Comparison of ENCODE assay signal across 10 cellular contexts in the genomic region with DNA sequence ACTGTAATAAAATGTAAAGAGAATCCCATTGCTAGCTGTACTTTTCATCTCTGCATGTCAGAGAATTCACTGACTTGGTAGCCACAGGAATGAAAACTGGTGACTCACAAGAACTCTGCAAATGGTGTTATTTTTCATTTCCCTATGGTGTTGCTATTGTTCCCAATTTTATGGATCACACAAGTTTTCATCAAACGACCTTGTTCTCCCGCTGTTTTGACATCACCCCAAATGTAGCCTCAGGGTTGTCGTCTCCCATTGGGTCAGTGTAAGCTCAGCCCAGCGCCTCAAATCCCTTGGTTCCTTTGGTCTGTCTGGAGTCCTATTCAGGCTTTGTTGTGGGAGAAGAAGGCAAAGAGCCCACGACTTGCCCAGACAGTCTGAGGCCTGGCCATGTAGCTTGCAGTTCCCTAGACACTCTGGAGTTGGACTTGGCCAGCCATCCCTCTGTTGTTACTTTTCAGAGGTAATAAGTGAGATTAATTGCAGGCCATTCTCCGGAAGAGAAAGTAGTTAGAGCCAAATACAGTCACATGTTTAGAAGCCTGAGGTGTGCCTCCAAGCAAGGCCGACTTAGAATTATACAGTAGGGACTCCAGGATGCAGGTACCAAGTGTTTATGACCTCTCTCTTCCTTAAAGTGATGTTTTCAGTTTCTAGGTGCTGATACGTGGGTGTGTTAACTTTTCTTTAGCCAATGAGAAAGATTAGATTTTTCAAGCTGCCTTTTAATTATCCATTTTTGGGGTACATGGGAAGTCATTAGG.
DNase-seq lines count a peak whose midpoint lies in the region; ATAC-seq and TF ChIP-seq lines count a peak whose summit lies in the region.
"Had no signal": no experiment of that assay in that cellular context is flagged by ENCODE, and none has a peak within 500 bp of the region (broad histone marks: within the 10 kb centered on the region; RNA-seq: fewer than 3 reads in every experiment).

No MANE protein-coding gene starts in this region.

- no peak overlapping the region for H3K4me3 Mint-ChIP-seq in stimulated activated naive B cell treated with anti-CD40 and anti-IgM and Interleukin-4, amounts not matched to agents 10 μg/mL and 1 μg/mL and 100 μg/mL, for 72 hours

- peaks cover 28 to 33% of the 10 kb centered on the region in 2 donors for H3K36me3 Mint-ChIP-seq in stimulated activated naive B cell treated with anti-CD40 and anti-IgM and Interleukin-4, amounts not matched to agents 10 μg/mL and 1 μg/mL and 100 μg/mL, for 72 hours

- H3K27ac ChIP-seq in SK-N-SH (ENCODE audit: low read depth in 2 of 2, low read length in 1 of 2), result peak overlapping the region; percentile 71 to 85
- H3K27ac ChIP-seq in rectal smooth muscle tissue (ENCODE audit: low read depth, low read length), result peak overlapping the region; percentile 68

- no peak overlapping the region for H3K27ac Mint-ChIP-seq in stimulated activated naive B cell treated with anti-CD40 and anti-IgM and Interleukin-4, amounts not matched to agents 10 μg/mL and 1 μg/mL and 100 μg/mL, for 72 hours

- H3K4me3 ChIP-seq in SK-N-SH (ENCODE audit: low read depth in 2 of 2, low read length in 1 of 2), result no peak overlapping the region
- no peak overlapping the region for H3K4me3 ChIP-seq in foreskin fibroblast (ENCODE audit: low read depth in 1 of 2, low read length in 2 of 2)
- H3K4me3 ChIP-seq in rectal smooth muscle tissue (ENCODE audit: low read length), result no peak overlapping the region

- H3K27me3 Mint-ChIP-seq in stimulated activated naive B cell treated with anti-CD40 and anti-IgM and Interleukin-4, amounts not matched to agents 10 μg/mL and 1 μg/mL and 100 μg/mL, for 72 hours, result no peaks in the 10 kb centered on the region

- no peak for ATAC-seq in stimulated activated naive B cell treated with anti-CD40 and anti-IgM and Interleukin-4, amounts not matched to agents 10 μg/mL and 1 μg/mL and 100 μg/mL, for 72 hours (replicated peaks)
- no peak for ATAC-seq in GM18511 (IDR thresholded peaks at IDR 0.05; ENCODE audit: unreplicated experiment)

- H3K9ac ChIP-seq in SK-N-SH, result peak overlapping the region; percentile 42; the same call in 1 of the 2 replicates
- no peak overlapping the region for H3K9ac ChIP-seq in rectal smooth muscle tissue (ENCODE audit: low read length)

- H2AFZ ChIP-seq in SK-N-SH (ENCODE audit: low read depth), result peak overlapping the region; percentile 6; the same call in 1 of the 2 replicates

- H3K4me1 ChIP-seq in SK-N-SH (ENCODE audit: control insufficient read depth in 1 of 2, insufficient read depth in 2 of 2, low read depth in 1 of 2, low read length in 1 of 2) (peaks cover 4 to 33% of the 10 kb centered on the region in 2 experiments), rectal smooth muscle tissue (ENCODE audit: control insufficient read depth, insufficient read depth, low read length) (peaks cover 27% of the 10 kb centered on the region)

- H3K9me2 ChIP-seq in SK-N-SH, result no peaks in the 10 kb centered on the region

- CTCF ChIA-PET in SK-N-SH (lab: Yijun Ruan, JAX), result interaction anchor here (1.1 to 1.2 kb wide), 2 partner anchors 15 to 113 kb away, joined by 3 read pairs; no protein-coding TSS in a partner anchor

- peaks cover 15% of the 10 kb centered on the region for H3F3A ChIP-seq in SK-N-SH (replicated peaks; ENCODE audit: insufficient read depth)

- H3K27me3 ChIP-seq in SK-N-SH (ENCODE audit: insufficient read depth) (no peaks in the 10 kb centered on the region), rectal smooth muscle tissue (ENCODE audit: control insufficient read depth, insufficient read depth, low read length) (no peaks in the 10 kb centered on the region)

- H3K4me2 ChIP-seq in SK-N-SH, result peak overlapping the region; percentile 45; the same call in 1 of the 2 replicates

- WGBS in SK-N-SH (ENCODE audit: low lambda C conversion rate), result 82% methylated on average over 7 of the region's 8 CpGs

- POLR2A ChIA-PET in SK-N-SH (lab: Yijun Ruan, JAX), result no interaction called here

- H3K9me3 ChIP-seq in SK-N-SH, result no peaks in the 10 kb centered on the region

- TF ChIP-seq RAD21 in SK-N-SH (IDR thresholded peaks at IDR 0.05; ENCODE audit: low read length), result no peak

- peaks cover 9 to 21% of the 10 kb centered on the region in 2 donors for H3K4me1 Mint-ChIP-seq in stimulated activated naive B cell treated with anti-CD40 and anti-IgM and Interleukin-4, amounts not matched to agents 10 μg/mL and 1 μg/mL and 100 μg/mL, for 72 hours

- H3K9me3 Mint-ChIP-seq in stimulated activated naive B cell treated with anti-CD40 and anti-IgM and Interleukin-4, amounts not matched to agents 10 μg/mL and 1 μg/mL and 100 μg/mL, for 72 hours, result no peaks in the 10 kb centered on the region

- H3K79me2 ChIP-seq in SK-N-SH (ENCODE audit: insufficient read depth), result no peaks in the 10 kb centered on the region

- H3K36me3 ChIP-seq in SK-N-SH (replicated peaks in 1 of 2; ENCODE audit: control insufficient read depth in 1 of 2, insufficient read depth in 2 of 2, low read length in 1 of 2) (peaks cover 11 to 24% of the 10 kb centered on the region in 2 experiments), rectal smooth muscle tissue (ENCODE audit: control insufficient read depth, insufficient read depth, low read length) (no peaks in the 10 kb centered on the region)

- peak; percentile 89 for DNase-seq in EH (ENCODE audit: low read depth)
- no peak for DNase-seq in SK-N-SH
- DNase-seq in foreskin fibroblast, result peak; percentile 63 to 82
- no peak for DNase-seq in central memory CD4-positive, alpha-beta T cell
- DNase-seq in stimulated activated naive B cell treated with anti-CD40 and anti-IgM and Interleukin-4, amounts not matched to agents 10 μg/mL and 1 μg/mL and 100 μg/mL, for 72 hours, result no peak
- DNase-seq in COLO668 (lab: John Stamatoyannopoulos, UW; ENCODE audit: unreplicated experiment), result no peak
- DNase-seq: activated effector memory CD4-positive, alpha-beta T cell treated with Interleukin-2 at 50 U/mL for 16 hours; glutamatergic neuron had no signal

- peak in 1 of 2 experiments; percentile 36; a peak in 1 of 4 replicates for TF ChIP-seq EP300 in SK-N-SH (IDR thresholded peaks at IDR 0.05; ENCODE audit: borderline replicate concordance in 1 of 2, low read depth in 1 of 2, low read length in 1 of 2)

- H4K20me1 ChIP-seq in SK-N-SH (ENCODE audit: insufficient read depth), result no peaks in the 10 kb centered on the region

- TF ChIP-seq CTCF in SK-N-SH (IDR thresholded peaks at IDR 0.05), result no peak
- no peak for TF ChIP-seq CTCF in foreskin fibroblast (IDR thresholded peaks at IDR 0.05; ENCODE audit: low read depth, low read length)

TF ChIP-seq in SK-N-SH, 30 proteins besides CTCF, POLR2A, EP300 and RAD21:
- peak; percentile 79; the same call in 1 of the 2 replicates for TF ChIP-seq FOSL2 (IDR thresholded peaks at IDR 0.05; ENCODE audit: borderline replicate concordance, low read depth)
- peak; percentile 20; the same call in 1 of the 2 replicates for TF ChIP-seq SIN3A (IDR thresholded peaks at IDR 0.05; ENCODE audit: borderline replicate concordance, low read depth, low read length)
- TF ChIP-seq EZH2phosphoT487 (IDR thresholded peaks at IDR 0.05; ENCODE audit: borderline replicate concordance, low read depth), result no peak
- no peak for TF ChIP-seq FOXJ3 (CRISPR knock-in tag; IDR thresholded peaks at IDR 0.05)
- TF ChIP-seq JUND (IDR thresholded peaks at IDR 0.05), result peak; percentile 51; the same call in 1 of the 2 replicates
- TF ChIP-seq RXRA (IDR thresholded peaks at IDR 0.05; ENCODE audit: borderline replicate concordance, low read depth), result no peak
- TF ChIP-seq, protein P1, sequence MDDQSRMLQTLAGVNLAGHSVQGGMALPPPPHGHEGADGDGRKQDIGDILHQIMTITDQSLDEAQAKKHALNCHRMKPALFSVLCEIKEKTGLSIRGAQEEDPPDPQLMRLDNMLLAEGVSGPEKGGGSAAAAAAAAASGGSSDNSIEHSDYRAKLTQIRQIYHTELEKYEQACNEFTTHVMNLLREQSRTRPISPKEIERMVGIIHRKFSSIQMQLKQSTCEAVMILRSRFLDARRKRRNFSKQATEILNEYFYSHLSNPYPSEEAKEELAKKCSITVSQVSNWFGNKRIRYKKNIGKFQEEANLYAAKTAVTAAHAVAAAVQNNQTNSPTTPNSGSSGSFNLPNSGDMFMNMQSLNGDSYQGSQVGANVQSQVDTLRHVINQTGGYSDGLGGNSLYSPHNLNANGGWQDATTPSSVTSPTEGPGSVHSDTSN (IDR thresholded peaks at IDR 0.05), result peak; percentile 56
- peak; percentile 63 for TF ChIP-seq TCF12 (IDR thresholded peaks at IDR 0.05)
- no peak; the same call in 1 of the 2 replicates for TF ChIP-seq NFIC (IDR thresholded peaks at IDR 0.05; ENCODE audit: borderline replicate concordance)
- TF ChIP-seq POLR2AphosphoS5 (IDR thresholded peaks at IDR 0.05; ENCODE audit: low read depth, low read length), result peak; percentile 41; the same call in 1 of the 2 replicates
- TF ChIP-seq TAF1 (IDR thresholded peaks at IDR 0.05; ENCODE audit: borderline replicate concordance, low read depth, low read length), result no peak

Comparison
In these comparisons a context has a peak if more than half of its experiments do, and no peak if none do; other contexts are left out.
1. DNase-seq: peak in EH (single experiment) and foreskin fibroblast (2 of 2); none in SK-N-SH (single experiment), central memory CD4-positive, alpha-beta T cell (single experiment), stimulated activated naive B cell treated with anti-CD40 and anti-IgM and Interleukin-4, amounts not matched to agents 10 μg/mL and 1 μg/mL and 100 μg/mL, for 72 hours (single experiment) and COLO668 (single experiment).